In the genomic region with DNA sequence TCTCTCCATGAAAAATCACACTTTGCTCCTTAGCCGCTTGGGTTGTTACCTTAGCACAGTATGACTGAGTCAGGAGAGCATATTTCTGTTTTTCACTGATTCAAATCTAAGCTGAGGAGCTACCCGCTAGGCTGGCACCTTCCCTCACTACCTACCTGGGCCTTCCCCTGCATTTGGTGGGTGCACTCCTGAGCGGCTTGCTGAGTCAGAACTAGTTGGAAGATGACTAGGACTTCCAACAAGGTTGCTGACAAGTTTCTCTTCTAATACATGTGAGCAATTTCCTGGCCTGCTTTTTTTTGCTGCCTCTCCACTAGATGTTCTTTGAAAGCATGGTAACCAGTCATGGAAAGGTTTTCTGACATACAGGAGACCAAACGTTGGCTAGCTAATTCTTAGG, we compare ENCODE assay signal across 14 cellular contexts. TPM values are rescaled to one million over a fixed set of nuclear protein-coding genes. Genes with fewer than 3 reads are reported as not detected.
DNase-seq lines count a peak whose midpoint lies in the region; ATAC-seq and TF ChIP-seq lines count a peak whose summit lies in the region.
"Had no signal": no experiment of that assay in that cellular context is flagged by ENCODE, and none has a peak within 500 bp of the region (broad histone marks: within the 10 kb centered on the region; RNA-seq: fewer than 3 reads in every experiment).

No MANE protein-coding gene starts in this region.

- CTCF ChIA-PET in activated naive CD4-positive, alpha-beta T cell treated with anti-CD3 and anti-CD28 coated beads for 36 hours (lab: Charles Lee): no interaction called here

- H3K4me1 ChIP-seq in GM23338 (ENCODE audit: insufficient read depth) (peaks cover 14% of the 10 kb centered on the region; the same call in 1 of the 2 replicates), OCI-LY3 (ENCODE audit: low read length) (peaks cover 21% of the 10 kb centered on the region)

- H3K27ac ChIP-seq in GM23338 (ENCODE audit: low read depth): no peak overlapping the region
- peak overlapping the region; percentile 40; the same call in 1 of the 2 replicates for H3K27ac ChIP-seq in OCI-LY3 (ENCODE audit: low read length)
- H3K27ac ChIP-seq: heart right ventricle had no signal

- no peaks in the 10 kb centered on the region for H3K9me3 Mint-ChIP-seq in activated naive CD4-positive, alpha-beta T cell treated with anti-CD3 and anti-CD28 coated beads for 36 hours
- no peaks in the 10 kb centered on the region; the same call in 1 of the 3 replicates for H3K9me3 Mint-ChIP-seq in GM23338
- H3K9me3 Mint-ChIP-seq: memory B cell; T-helper 1 cell treated with Interleukin-12 subunit alpha and Interleukin-12 subunit beta and Interleukin-4 antibody, amounts not matched to agents 30 μg/mL and 1 μg/mL, for 36 hours had no signal

- no peaks in the 10 kb centered on the region for H3K27me3 ChIP-seq in GM23338 (ENCODE audit: insufficient read depth)
- peaks cover 45% of the 10 kb centered on the region for H3K27me3 ChIP-seq in OCI-LY3 (ENCODE audit: low read depth, low read length)
- H3K27me3 ChIP-seq: heart right ventricle had no signal

- H3K4me3 ChIP-seq in GM23338 (no peak overlapping the region), OCI-LY3 (ENCODE audit: low read length) (peak overlapping the region; percentile 47)
- H3K4me3 ChIP-seq: heart right ventricle had no signal

- no peaks in the 10 kb centered on the region for H3K4me1 Mint-ChIP-seq in activated naive CD4-positive, alpha-beta T cell treated with anti-CD3 and anti-CD28 coated beads for 36 hours (ENCODE audit: low read depth)
- H3K4me1 Mint-ChIP-seq in GM23338: peaks cover 2% of the 10 kb centered on the region; the same call in 1 of the 3 replicates
- H3K4me1 Mint-ChIP-seq: activated CD8-positive, alpha-beta memory T cell treated with anti-CD3 and anti-CD28 coated beads, Interleukin-2, amount 10 ng/mL, durations not matched to agents 7 days and 5 days; memory B cell had no signal

- H3K4me2 ChIP-seq in GM23338: peak overlapping the region; percentile 60; the same call in 1 of the 2 replicates
- H3K4me2 ChIP-seq in OCI-LY3 (ENCODE audit: low read length): peak overlapping the region; percentile 77

- 0 out of 2 replicates have a peak overlapping the region, but pooled peaks have one; percentile 70 for H2AFZ ChIP-seq in GM23338
- no peak overlapping the region for H2AFZ ChIP-seq in OCI-LY3 (ENCODE audit: low read depth, low read length)

- H3K9me2 ChIP-seq in GM23338 (ENCODE audit: insufficient read depth): peaks cover 7% of the 10 kb centered on the region; the same call in 1 of the 2 replicates

- H4K20me1 ChIP-seq in GM23338 (replicated peaks; ENCODE audit: insufficient read depth) (no peaks in the 10 kb centered on the region), OCI-LY3 (ENCODE audit: insufficient read depth, low read length) (no peaks in the 10 kb centered on the region)

- H3K36me3 Mint-ChIP-seq in activated naive CD4-positive, alpha-beta T cell treated with anti-CD3 and anti-CD28 coated beads for 36 hours (ENCODE audit: low read depth): no peaks in the 10 kb centered on the region
- no peaks in the 10 kb centered on the region for H3K36me3 Mint-ChIP-seq in GM23338 (ENCODE audit: low read depth)
- H3K36me3 Mint-ChIP-seq: activated CD8-positive, alpha-beta memory T cell treated with anti-CD3 and anti-CD28 coated beads, Interleukin-2, amount 10 ng/mL, durations not matched to agents 7 days and 5 days; memory B cell had no signal

- no peak overlapping the region for H3K4me3 Mint-ChIP-seq in activated naive CD4-positive, alpha-beta T cell treated with anti-CD3 and anti-CD28 coated beads for 36 hours
- no peak overlapping the region for H3K4me3 Mint-ChIP-seq in GM23338
- H3K4me3 Mint-ChIP-seq: activated CD8-positive, alpha-beta memory T cell treated with anti-CD3 and anti-CD28 coated beads, Interleukin-2, amount 10 ng/mL, durations not matched to agents 7 days and 5 days; memory B cell; T-helper 1 cell treated with Interleukin-12 subunit alpha and Interleukin-12 subunit beta and Interleukin-4 antibody, amounts not matched to agents 30 μg/mL and 1 μg/mL, for 36 hours had no signal

- ATAC-seq in GM23338: no peak
- no peak for ATAC-seq in esophagus mucosa
- ATAC-seq: activated CD8-positive, alpha-beta memory T cell treated with anti-CD3 and anti-CD28 coated beads, Interleukin-2, amount 10 ng/mL, durations not matched to agents 7 days and 5 days; heart right ventricle had no signal

- intact Hi-C loops in activated naive CD4-positive, alpha-beta T cell treated with anti-CD3 and anti-CD28 coated beads for 36 hours (cut with micrococcal nuclease): loop anchor here (1.0 to 2.0 kb wide), 2 partner anchors 44 to 193 kb away; partner anchors contain the start of gene SEC61G

- H3K36me3 ChIP-seq in GM23338 (ENCODE audit: insufficient read depth) (no peaks in the 10 kb centered on the region), OCI-LY3 (replicated peaks; ENCODE audit: low read depth, low read length) (no peaks in the 10 kb centered on the region)
- H3K36me3 ChIP-seq: heart right ventricle had no signal

- H3K9me3 ChIP-seq in OCI-LY3 (ENCODE audit: insufficient read depth, low read length): no peaks in the 10 kb centered on the region
- H3K9me3 ChIP-seq: heart right ventricle had no signal

- no peaks in the 10 kb centered on the region for H3F3A ChIP-seq in GM23338 (replicated peaks; ENCODE audit: low read depth)

- TF ChIP-seq CTCF in GM23338 (conservative IDR thresholded peaks at IDR 0.05; ENCODE audit: low read depth in 2 of 2) (no peak), OCI-LY3 (IDR thresholded peaks at IDR 0.05; ENCODE audit: low read depth, low read length) (no peak)

- H3K27ac Mint-ChIP-seq in activated naive CD4-positive, alpha-beta T cell treated with anti-CD3 and anti-CD28 coated beads for 36 hours: no peak overlapping the region
- no peak overlapping the region for H3K27ac Mint-ChIP-seq in GM23338
- H3K27ac Mint-ChIP-seq: activated CD8-positive, alpha-beta memory T cell treated with anti-CD3 and anti-CD28 coated beads, Interleukin-2, amount 10 ng/mL, durations not matched to agents 7 days and 5 days; memory B cell; T-helper 1 cell treated with Interleukin-12 subunit alpha and Interleukin-12 subunit beta and Interleukin-4 antibody, amounts not matched to agents 30 μg/mL and 1 μg/mL, for 36 hours had no signal

- peak; percentile 58 for DNase-seq in activated naive CD4-positive, alpha-beta T cell treated with anti-CD3 and anti-CD28 coated beads for 36 hours
- DNase-seq in activated naive CD4-positive, alpha-beta T cell (lab: John Stamatoyannopoulos, UW): no peak
- no peak for DNase-seq in GM23338 (ENCODE audit: low spot score)
- peak; percentile 57 for DNase-seq in iris pigment epithelial cell (ENCODE audit: low read depth)
- no peak for DNase-seq in hippocampal formation (lab: John Stamatoyannopoulos, UW)
- no peak for DNase-seq in middle frontal gyrus (ENCODE audit: extremely low spot score, low spot score)
- DNase-seq: activated CD8-positive, alpha-beta memory T cell treated with anti-CD3 and anti-CD28 coated beads, Interleukin-2, amount 10 ng/mL, durations not matched to agents 7 days and 5 days; DMS153; effector CD4-positive, alpha-beta T cell; heart right ventricle had no signal

- H3K27me3 Mint-ChIP-seq in activated naive CD4-positive, alpha-beta T cell treated with anti-CD3 and anti-CD28 coated beads for 36 hours (ENCODE audit: low read depth): peaks cover 9% of the 10 kb centered on the region
- peaks cover 8% of the 10 kb centered on the region for H3K27me3 Mint-ChIP-seq in GM23338 (ENCODE audit: insufficient read depth, low read depth, poor library complexity)
- H3K27me3 Mint-ChIP-seq: activated CD8-positive, alpha-beta memory T cell treated with anti-CD3 and anti-CD28 coated beads, Interleukin-2, amount 10 ng/mL, durations not matched to agents 7 days and 5 days had no signal

- H3K9ac ChIP-seq in OCI-LY3 (ENCODE audit: low read length): no peak overlapping the region

- H3K79me2 ChIP-seq in GM23338 (replicated peaks; ENCODE audit: insufficient read depth) (no peaks in the 10 kb centered on the region), OCI-LY3 (ENCODE audit: low read length) (no peaks in the 10 kb centered on the region)

TF ChIP-seq in GM23338, 12 proteins besides CTCF, POLR2A, EP300 and RAD21 (continues in another document):
- TF ChIP-seq CREB1 (CRISPR knock-in tag; IDR thresholded peaks at IDR 0.05; ENCODE audit: low read depth) (no peak), EZH2phosphoT487 (IDR thresholded peaks at IDR 0.05; ENCODE audit: unreplicated experiment) (no peak), EZH2 (IDR thresholded peaks at IDR 0.05; ENCODE audit: low read depth, unreplicated experiment) (no peak), ZNF331 (CRISPR knock-in tag; IDR thresholded peaks at IDR 0.05; ENCODE audit: low read depth) (no peak), POLR2AphosphoS5 (IDR thresholded peaks at IDR 0.05; ENCODE audit: low read depth) (no peak), JUNB (IDR thresholded peaks at IDR 0.05; ENCODE audit: unreplicated experiment) (no peak), REST (IDR thresholded peaks at IDR 0.05; ENCODE audit: unreplicated experiment) (no peak)

RNA-seq across cellular contexts. Expression of gene SEC61G, which starts 43.8 kb away (rescaled TPM):
- total RNA-seq in activated naive CD4-positive, alpha-beta T cell treated with anti-CD3 and anti-CD28 coated beads for 36 hours: 100 to 1,000 TPM; 121 to 126 TPM
- 350 and 503 TPM in 2 replicates for total RNA-seq in GM23338 (2014; rRNA removed; shearing (Covaris generic))
- 483 and 497 TPM in 2 replicates for polyA plus RNA-seq in GM23338 (2016; fragmentation: Nextera tagmentation; extraction: Ambion mirVana)
- 71.4 TPM for total RNA-seq in esophagus mucosa

Comparison
In these comparisons a context has a peak if more than half of its experiments do, and no peak if none do; other contexts are left out.
1. DNase-seq: peak in activated naive CD4-positive, alpha-beta T cell treated with anti-CD3 and anti-CD28 coated beads for 36 hours (single experiment) and iris pigment epithelial cell (single experiment); none in activated naive CD4-positive, alpha-beta T cell (0 of 4), GM23338 (single experiment), hippocampal formation (0 of 2) and middle frontal gyrus (single experiment).